Comparison of ENCODE assay signal across 25 cellular contexts in genomic region chr3:37943631-37944242, GRCh38.
DNase-seq lines count a peak whose midpoint lies in the region; ATAC-seq and TF ChIP-seq lines count a peak whose summit lies in the region.
"Had no signal": no experiment of that assay in that cellular context is flagged by ENCODE, and none has a peak within 500 bp of the region (broad histone marks: within the 10 kb centered on the region; RNA-seq: fewer than 3 reads in every experiment).

No MANE protein-coding gene starts in this region.

- no peaks in the 10 kb centered on the region for H3K36me3 ChIP-seq in adipocyte (ENCODE audit: control insufficient read depth, insufficient read depth, low read length, severe bottlenecking)
- H3K36me3 ChIP-seq in tibial artery: no peaks in the 10 kb centered on the region
- no peaks in the 10 kb centered on the region for H3K36me3 ChIP-seq in WERI-Rb-1
- H3K36me3 ChIP-seq: gastrocnemius medialis, right atrium auricular region, thoracic aorta had no signal

- intact Hi-C loops in tibial artery (cut with DNase I; ENCODE audit: low total_unique reads): no loop called here

- DNase-seq in adipocyte (ENCODE audit: low read depth): no peak
- peak; percentile 65 for DNase-seq in fibroblast of gingiva (ENCODE audit: low read depth)
- DNase-seq in tibial artery: no peak
- DNase-seq in WERI-Rb-1: no peak
- DNase-seq: activated CD4-positive, alpha-beta T cell treated with anti-CD3 and anti-CD28 coated beads, Interleukin-2, amount 10 ng/mL, durations not matched to agents 7 days and 5 days; activated CD8-positive, alpha-beta memory T cell treated with anti-CD3 and anti-CD28 coated beads, Interleukin-2, amount 50 U/mL, for 4 hours; activated effector memory CD4-positive, alpha-beta T cell treated with anti-CD3 and anti-CD28 coated beads, Interleukin-2, amount 50 U/mL, for 16 hours; activated naive CD8-positive, alpha-beta T cell treated with anti-CD3 and anti-CD28 coated beads, Interleukin-2, amount 50 U/mL, for 24 hours; CD8-positive, alpha-beta T cell; DMS53; gastrocnemius medialis; GF-D8; GOT3; NCI-H187 treated with DMSO at 0.1 percent for 48 hours; NCI-H226; NCI-H82; PC-3 had no signal

- TF ChIP-seq CTCF in nephron (IDR thresholded peaks at IDR 0.05; ENCODE audit: unreplicated experiment in 3 of 3) (no peak), tibial artery (IDR thresholded peaks at IDR 0.05) (no peak), WERI-Rb-1 (IDR thresholded peaks at IDR 0.05; ENCODE audit: low read depth, low read length) (no peak)

- peak overlapping the region; percentile 23 for H3K9ac ChIP-seq in adipocyte (ENCODE audit: low read length)
- H3K9ac ChIP-seq: KMS-11 had no signal

- peaks cover 5% of the 10 kb centered on the region for H3K36me3 Mint-ChIP-seq in nephron (ENCODE audit: low read depth)
- no peaks in the 10 kb centered on the region for H3K36me3 Mint-ChIP-seq in stimulated activated memory B cell treated with anti-CD40 and anti-IgM and Interleukin-4, amounts not matched to agents 10 μg/mL and 1 μg/mL and 100 μg/mL, for 72 hours
- H3K36me3 Mint-ChIP-seq: CD8-positive, alpha-beta T cell had no signal

- H3K9me3 ChIP-seq in adipocyte (ENCODE audit: control insufficient read depth, low read length): no peaks in the 10 kb centered on the region
- no peaks in the 10 kb centered on the region for H3K9me3 ChIP-seq in tibial artery
- no peaks in the 10 kb centered on the region for H3K9me3 ChIP-seq in WERI-Rb-1 (ENCODE audit: severe bottlenecking)
- H3K9me3 ChIP-seq: gastrocnemius medialis, right atrium auricular region, thoracic aorta had no signal

- peak overlapping the region; percentile 95 to 98 (median 96) for H3K27ac Mint-ChIP-seq in nephron
- H3K27ac Mint-ChIP-seq in stimulated activated memory B cell treated with anti-CD40 and anti-IgM and Interleukin-4, amounts not matched to agents 10 μg/mL and 1 μg/mL and 100 μg/mL, for 72 hours: no peak overlapping the region
- H3K27ac Mint-ChIP-seq: activated CD4-positive, alpha-beta T cell treated with anti-CD3 and anti-CD28 coated beads, Interleukin-2, amount 10 ng/mL, durations not matched to agents 7 days and 5 days; activated naive CD8-positive, alpha-beta T cell treated with anti-CD3 and anti-CD28 coated beads, Interleukin-2, amount 50 U/mL, for 24 hours; CD8-positive, alpha-beta T cell; T-helper 1 cell treated with Interleukin-12 subunit alpha and Interleukin-12 subunit beta and Interleukin-4 antibody, amounts not matched to agents 30 μg/mL and 1 μg/mL, for 36 hours had no signal

- no peaks in the 10 kb centered on the region for H3K27me3 Mint-ChIP-seq in nephron (ENCODE audit: low read depth)
- peaks cover 18% of the 10 kb centered on the region for H3K27me3 Mint-ChIP-seq in stimulated activated memory B cell treated with anti-CD40 and anti-IgM and Interleukin-4, amounts not matched to agents 10 μg/mL and 1 μg/mL and 100 μg/mL, for 72 hours
- H3K27me3 Mint-ChIP-seq: activated CD4-positive, alpha-beta T cell treated with anti-CD3 and anti-CD28 coated beads, Interleukin-2, amount 10 ng/mL, durations not matched to agents 7 days and 5 days had no signal

- H3K27me3 ChIP-seq in adipocyte (replicated peaks; ENCODE audit: control insufficient read depth, insufficient read depth, low read length) (no peaks in the 10 kb centered on the region), tibial artery (no peaks in the 10 kb centered on the region), WERI-Rb-1 (ENCODE audit: insufficient read depth, low read depth, severe bottlenecking) (no peaks in the 10 kb centered on the region)
- H3K27me3 ChIP-seq: gastrocnemius medialis, right atrium auricular region had no signal

- no peaks in the 10 kb centered on the region for H3K9me3 Mint-ChIP-seq in nephron
- H3K9me3 Mint-ChIP-seq in stimulated activated memory B cell treated with anti-CD40 and anti-IgM and Interleukin-4, amounts not matched to agents 10 μg/mL and 1 μg/mL and 100 μg/mL, for 72 hours: no peaks in the 10 kb centered on the region
- H3K9me3 Mint-ChIP-seq: activated CD4-positive, alpha-beta T cell treated with anti-CD3 and anti-CD28 coated beads, Interleukin-2, amount 10 ng/mL, durations not matched to agents 7 days and 5 days; activated naive CD8-positive, alpha-beta T cell treated with anti-CD3 and anti-CD28 coated beads, Interleukin-2, amount 50 U/mL, for 24 hours; CD8-positive, alpha-beta T cell; T-helper 1 cell treated with Interleukin-12 subunit alpha and Interleukin-12 subunit beta and Interleukin-4 antibody, amounts not matched to agents 30 μg/mL and 1 μg/mL, for 36 hours had no signal

- peak overlapping the region in 1 of 3 experiments; percentile 23 for H3K4me3 Mint-ChIP-seq in nephron
- H3K4me3 Mint-ChIP-seq in stimulated activated memory B cell treated with anti-CD40 and anti-IgM and Interleukin-4, amounts not matched to agents 10 μg/mL and 1 μg/mL and 100 μg/mL, for 72 hours: no peak overlapping the region
- H3K4me3 Mint-ChIP-seq: activated CD4-positive, alpha-beta T cell treated with anti-CD3 and anti-CD28 coated beads, Interleukin-2, amount 10 ng/mL, durations not matched to agents 7 days and 5 days; activated naive CD8-positive, alpha-beta T cell treated with anti-CD3 and anti-CD28 coated beads, Interleukin-2, amount 50 U/mL, for 24 hours; CD8-positive, alpha-beta T cell; T-helper 1 cell treated with Interleukin-12 subunit alpha and Interleukin-12 subunit beta and Interleukin-4 antibody, amounts not matched to agents 30 μg/mL and 1 μg/mL, for 36 hours had no signal

- H3K27ac ChIP-seq in tibial artery (peak overlapping the region; percentile 60 to 61), WERI-Rb-1 (no peak overlapping the region)
- H3K27ac ChIP-seq: KMS-11 had no signal

- H3K4me3 ChIP-seq in adipocyte (ENCODE audit: low read length) (peak overlapping the region; percentile 33), tibial artery (no peak overlapping the region), WERI-Rb-1 (ENCODE audit: low read depth, low read length) (no peak overlapping the region)
- H3K4me3 ChIP-seq: gastrocnemius medialis, right atrium auricular region had no signal

- peaks cover 73% of the 10 kb centered on the region for H3K4me1 Mint-ChIP-seq in nephron
- no peaks in the 10 kb centered on the region for H3K4me1 Mint-ChIP-seq in stimulated activated memory B cell treated with anti-CD40 and anti-IgM and Interleukin-4, amounts not matched to agents 10 μg/mL and 1 μg/mL and 100 μg/mL, for 72 hours
- H3K4me1 Mint-ChIP-seq: activated CD4-positive, alpha-beta T cell treated with anti-CD3 and anti-CD28 coated beads, Interleukin-2, amount 10 ng/mL, durations not matched to agents 7 days and 5 days; activated naive CD8-positive, alpha-beta T cell treated with anti-CD3 and anti-CD28 coated beads, Interleukin-2, amount 50 U/mL, for 24 hours had no signal

- no peak for ATAC-seq in GM21360 (IDR thresholded peaks at IDR 0.05; ENCODE audit: unreplicated experiment)
- ATAC-seq in stimulated activated memory B cell treated with anti-CD40 and anti-IgM and Interleukin-4, amounts not matched to agents 10 μg/mL and 1 μg/mL and 100 μg/mL, for 72 hours: no peak
- ATAC-seq in GM18909 (IDR thresholded peaks at IDR 0.05; ENCODE audit: poor library complexity, unreplicated experiment): no peak
- ATAC-seq: activated naive CD8-positive, alpha-beta T cell treated with anti-CD3 and anti-CD28 coated beads, Interleukin-2, amount 50 U/mL, for 24 hours; CD8-positive, alpha-beta T cell; PC-3 had no signal

- peaks cover 43% of the 10 kb centered on the region for H3K4me1 ChIP-seq in adipocyte (ENCODE audit: control insufficient read depth, insufficient read depth, low read length)
- H3K4me1 ChIP-seq in tibial artery: peaks cover 0 to 82% (median 53%) of the 10 kb centered on the region in 4 donors
